ENCODE assay signal across 8 cellular contexts in genomic region chr6:37783831-37784584, GRCh38. TPM values are rescaled to one million over a fixed set of nuclear protein-coding genes. Genes with fewer than 3 reads are reported as not detected.
DNase-seq lines count a peak whose midpoint lies in the region; ATAC-seq and TF ChIP-seq lines count a peak whose summit lies in the region.

No MANE protein-coding gene starts in this region.

- peak overlapping the region; percentile 61 for H3K4me3 ChIP-seq in H7 (ENCODE audit: insufficient read depth, low read depth, low read length)
- H3K4me3 ChIP-seq in fibroblast of mammary gland (ENCODE audit: control insufficient read depth, low read depth, low read length): peak overlapping the region; percentile 45

- CTCF ChIA-PET in activated CD8-positive, alpha-beta T cell treated with anti-CD3 and anti-CD28 coated beads for 36 hours (lab: Charles Lee): interaction anchor here (0.9 to 2.5 kb wide), 7 partner anchors 7 to 267 kb away, joined by 3 to 10 read pairs (median 3); no protein-coding TSS in a partner anchor

- DNase-seq in AG20443 (ENCODE audit: low spot score) (peak; percentile 69), H7 (peak; percentile 77), fibroblast of mammary gland (ENCODE audit: low read depth) (peak; percentile 50)
- DNase-seq in activated CD8-positive, alpha-beta T cell treated with anti-CD3 and anti-CD28 coated beads for 36 hours: peak; percentile 54
- no peak for DNase-seq in activated effector memory CD4-positive, alpha-beta T cell treated with anti-CD3 and anti-CD28 coated beads, Interleukin-2, amount 50 U/mL, for 16 hours

- no peaks in the 10 kb centered on the region for H3K9me3 Mint-ChIP-seq in activated CD8-positive, alpha-beta T cell treated with anti-CD3 and anti-CD28 coated beads for 36 hours
- H3K9me3 Mint-ChIP-seq in nephron: no peaks in the 10 kb centered on the region

- peak; percentile 68 for ATAC-seq in activated CD8-positive, alpha-beta T cell treated with anti-CD3 and anti-CD28 coated beads for 36 hours
- ATAC-seq in GM21360 (IDR thresholded peaks at IDR 0.05; ENCODE audit: unreplicated experiment): no peak
- no peak for ATAC-seq in HG03039 (IDR thresholded peaks at IDR 0.05; ENCODE audit: unreplicated experiment)

- H3K4me1 Mint-ChIP-seq in activated CD8-positive, alpha-beta T cell treated with anti-CD3 and anti-CD28 coated beads for 36 hours (ENCODE audit: low read depth): peaks cover 13% of the 10 kb centered on the region
- H3K4me1 Mint-ChIP-seq in nephron: peaks cover 34% of the 10 kb centered on the region

- peak overlapping the region; percentile 75 for H3K4me3 Mint-ChIP-seq in activated CD8-positive, alpha-beta T cell treated with anti-CD3 and anti-CD28 coated beads for 36 hours
- H3K4me3 Mint-ChIP-seq in nephron: peak overlapping the region; percentile 85 to 90 (median 87)

- intact Hi-C loops in activated CD8-positive, alpha-beta T cell treated with anti-CD3 and anti-CD28 coated beads for 36 hours (cut with micrococcal nuclease): no loop called here

- H3K36me3 Mint-ChIP-seq in activated CD8-positive, alpha-beta T cell treated with anti-CD3 and anti-CD28 coated beads for 36 hours (ENCODE audit: low read depth): no peaks in the 10 kb centered on the region
- H3K36me3 Mint-ChIP-seq in nephron (ENCODE audit: low read depth): no peaks in the 10 kb centered on the region

- peaks cover 12% of the 10 kb centered on the region for H3K27me3 ChIP-seq in H7 (ENCODE audit: control insufficient read depth, insufficient read depth, low read length)

- H3K36me3 ChIP-seq in H7 (replicated peaks; ENCODE audit: control insufficient read depth, insufficient read depth, low read length): no peaks in the 10 kb centered on the region

- POLR2A ChIA-PET in activated CD8-positive, alpha-beta T cell treated with anti-CD3 and anti-CD28 coated beads for 36 hours (lab: Charles Lee): interaction anchor here (0.9 kb wide), 1 partner anchor 15 kb away, joined by 3 read pairs; no protein-coding TSS in a partner anchor

- H3K27me3 Mint-ChIP-seq in activated CD8-positive, alpha-beta T cell treated with anti-CD3 and anti-CD28 coated beads for 36 hours: peaks cover 23% of the 10 kb centered on the region
- H3K27me3 Mint-ChIP-seq in nephron (ENCODE audit: low read depth): peaks cover 34% of the 10 kb centered on the region

- H3K27ac Mint-ChIP-seq in activated CD8-positive, alpha-beta T cell treated with anti-CD3 and anti-CD28 coated beads for 36 hours: peak overlapping the region; percentile 25
- H3K27ac Mint-ChIP-seq in nephron: peak overlapping the region; percentile 10 to 83 (median 78)

- TF ChIP-seq CTCF in activated CD8-positive, alpha-beta T cell treated with anti-CD3 and anti-CD28 coated beads for 36 hours (IDR thresholded peaks at IDR 0.05): peak; percentile 22
- TF ChIP-seq CTCF in fibroblast of mammary gland (conservative IDR thresholded peaks at IDR 0.05; ENCODE audit: control insufficient read depth, insufficient read depth, low read depth, low read length) (no peak), nephron (IDR thresholded peaks at IDR 0.05; ENCODE audit: unreplicated experiment in 3 of 3) (no peak)

RNA-seq across cellular contexts. Expression of gene ZFAND3, which starts 35.5 kb away (rescaled TPM):
- 14.7 and 17.1 TPM in 2 replicates for total RNA-seq in H7 (2014; rRNA removed; shearing (Covaris generic))
- 10 to 100 TPM; 32.3 to 37.9 TPM for total RNA-seq in activated CD8-positive, alpha-beta T cell treated with anti-CD3 and anti-CD28 coated beads for 36 hours
